Comparison of ENCODE assay signal across 9 cellular contexts in genomic region chr1:110150330-110151174, GRCh38. TPM values are rescaled to one million over a fixed set of nuclear protein-coding genes. Genes with fewer than 3 reads are reported as not detected.
DNase-seq lines count a peak whose midpoint lies in the region; ATAC-seq, FAIRE-seq and TF ChIP-seq lines count a peak whose summit lies in the region.
"Had no signal": no experiment of that assay in that cellular context is flagged by ENCODE, and none has a peak within 500 bp of the region (broad histone marks: within the 10 kb centered on the region; RNA-seq: fewer than 3 reads in every experiment).

Gene SLC6A17 (plus strand): TSS chr1:110150494. CDS start chr1:110166930, 16,436 bp downstream.

- peaks cover 39% of the 10 kb centered on the region for H3K27me3 Mint-ChIP-seq in stimulated activated naive CD8-positive, alpha-beta T cell treated with anti-CD3 and anti-CD28 coated beads, Interleukin-15, amount 100 ng/mL, for 72 hours

- H3K36me3 ChIP-seq in body of pancreas (replicated peaks in 1 of 2; ENCODE audit: insufficient read depth in 1 of 2, low read depth in 2 of 2) = no peaks in the 10 kb centered on the region

- intact Hi-C loops in body of pancreas (cut with DNase I) (no loop called here), lower leg skin (cut with DNase I; ENCODE audit: low total_unique reads) (no loop called here)

- H3K27me3 ChIP-seq in body of pancreas = peaks cover 0 to 3% of the 10 kb centered on the region in 2 donors

- peak in 1 of 3 donors; percentile 17 for TF ChIP-seq POLR2A in body of pancreas (IDR thresholded peaks at IDR 0.05)
- no peak for TF ChIP-seq POLR2A in lower leg skin (IDR thresholded peaks at IDR 0.05)

- WGBS in body of pancreas, 2 donors = 1 to 3% methylated on average over 35 to 99 of the region's 104 CpGs
- 0 to 1% methylated on average over 18 to 80 of the region's 104 CpGs for WGBS in lower leg skin, 2 donors

- no peak within 1 kb of the TSS for H3K27ac ChIP-seq in body of pancreas
- H3K27ac ChIP-seq: SK-N-MC had no signal

- TF ChIP-seq CTCF in body of pancreas (IDR thresholded peaks at IDR 0.05) = peak in 2 of 7 experiments; percentile 4 to 12
- no peak for TF ChIP-seq CTCF in lower leg skin (IDR thresholded peaks at IDR 0.05)

- H3K9me3 ChIP-seq in body of pancreas = no peaks in the 10 kb centered on the region

- peaks cover 13% of the 10 kb centered on the region for H3K4me1 ChIP-seq in body of pancreas

- no peaks in the 10 kb centered on the region for H3K9me3 Mint-ChIP-seq in stimulated activated naive CD8-positive, alpha-beta T cell treated with anti-CD3 and anti-CD28 coated beads, Interleukin-15, amount 100 ng/mL, for 72 hours

- H3K4me3 ChIP-seq in body of pancreas (no peak within 1 kb of the TSS), lower leg skin (ENCODE audit: low read depth, poor library complexity, severe bottlenecking) (no peak within 1 kb of the TSS)
- H3K4me3 ChIP-seq: SK-N-MC had no signal

- no peaks in the 10 kb centered on the region for H3K4me1 Mint-ChIP-seq in stimulated activated naive CD8-positive, alpha-beta T cell treated with anti-CD3 and anti-CD28 coated beads, Interleukin-15, amount 100 ng/mL, for 72 hours

- ATAC-seq in body of pancreas (peak; percentile 27), HG03571 (IDR thresholded peaks at IDR 0.05; ENCODE audit: unreplicated experiment) (no peak)
- peak; percentile 85 for ATAC-seq in stimulated activated naive CD8-positive, alpha-beta T cell treated with anti-CD3 and anti-CD28 coated beads, Interleukin-15, amount 100 ng/mL, for 72 hours

- peak; percentile 82 for DNase-seq in EL
- peak; percentile 67 for DNase-seq in NCI-H2171 treated with DMSO at 0.1 percent for 48 hours (lab: John Stamatoyannopoulos, UW)
- peak in 2 of 4 donors; percentile 29 to 31 for DNase-seq in body of pancreas
- DNase-seq in kidney glomerular epithelial cell (lab: John Stamatoyannopoulos, UW) = peak; percentile 21
- DNase-seq in stimulated activated naive CD8-positive, alpha-beta T cell treated with anti-CD3 and anti-CD28 coated beads, Interleukin-15, amount 100 ng/mL, for 72 hours = peak; percentile 32 to 35
- DNase-seq in lower leg skin (ENCODE audit: low spot score in 2 of 2) = no peak
- DNase-seq in GM19239 (ENCODE audit: insufficient read length, low spot score) = no peak

- H3K4me3 Mint-ChIP-seq in stimulated activated naive CD8-positive, alpha-beta T cell treated with anti-CD3 and anti-CD28 coated beads, Interleukin-15, amount 100 ng/mL, for 72 hours = peak within 1 kb of the TSS in 1 of 2 donors; percentile 37

- FAIRE-seq in GM19239 (lab: Jason Lieb, UNC) = no peak

- H3K27ac Mint-ChIP-seq in stimulated activated naive CD8-positive, alpha-beta T cell treated with anti-CD3 and anti-CD28 coated beads, Interleukin-15, amount 100 ng/mL, for 72 hours = no peak within 1 kb of the TSS

RNA-seq across cellular contexts. Expression of gene SLC6A17, which starts in this region (rescaled TPM):
- total RNA-seq in body of pancreas (under 1 TPM; 0.52 to 0.99 TPM), lower leg skin (1 to 10 TPM; 4.5 to 6.9 (median 5.8) TPM)

Comparison
In these comparisons a context has a peak if more than half of its experiments do, and no peak if none do; other contexts are left out.
1. Peak in ATAC-seq in body of pancreas; RNA of the gene not detected or under 1 TPM.
2. DNase-seq: peak in EL (single experiment), NCI-H2171 treated with DMSO at 0.1 percent for 48 hours (single experiment), kidney glomerular epithelial cell (single experiment) and stimulated activated naive CD8-positive, alpha-beta T cell treated with anti-CD3 and anti-CD28 coated beads, Interleukin-15, amount 100 ng/mL, for 72 hours (2 of 2); none in lower leg skin (0 of 2) and GM19239 (single experiment).